ENCODE assay signal across 2 cellular contexts in genomic region chr5:32027717-32028321, GRCh38.
TF ChIP-seq lines count a peak whose summit lies in the region.

No MANE protein-coding gene starts in this region.

TF ChIP-seq in Ishikawa, 13 proteins besides CTCF, POLR2A, EP300 and RAD21 (continued from another document):
- TF ChIP-seq REST (IDR thresholded peaks at IDR 0.05; ENCODE audit: low read depth): no peak
- no peak for TF ChIP-seq ZBTB7A (IDR thresholded peaks at IDR 0.05; ENCODE audit: low read depth)

TF ChIP-seq in K562, 482 proteins besides CTCF, POLR2A, EP300 and RAD21 (continued from another document):
- no peak for TF ChIP-seq ZNF696 (CRISPR knock-in tag; conservative IDR thresholded peaks at IDR 0.05)
- TF ChIP-seq IFI16 (CRISPR knock-in tag; IDR thresholded peaks at IDR 0.05): no peak
- no peak for TF ChIP-seq SRSF9 (IDR thresholded peaks at IDR 0.05; ENCODE audit: borderline replicate concordance, low read depth, low read length)
- no peak for TF ChIP-seq MCM5 (IDR thresholded peaks at IDR 0.05; ENCODE audit: low read depth)
